27 cellular contexts compared by ENCODE assay signal in the genomic region with DNA sequence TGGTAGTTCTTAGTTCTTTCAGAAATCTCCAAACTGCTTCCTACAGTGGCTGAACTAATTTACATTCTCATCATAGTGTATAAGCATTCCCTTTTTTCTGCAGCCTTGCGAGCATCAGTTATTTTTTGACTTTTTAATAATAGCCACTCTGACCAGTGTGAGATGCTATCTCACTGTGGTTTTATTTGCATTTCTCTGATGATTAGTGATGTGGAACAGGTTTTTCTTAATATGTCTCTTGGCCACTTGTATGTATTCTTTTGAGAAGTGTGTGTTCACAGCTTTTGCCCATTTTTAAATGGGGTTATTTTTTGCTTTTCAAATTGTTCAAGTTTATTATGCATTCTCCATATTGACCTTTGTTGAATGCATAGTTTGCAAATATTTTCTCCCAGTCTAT.
"Had no signal": no experiment of that assay in that cellular context is flagged by ENCODE, and none has a peak within 500 bp of the region (broad histone marks: within the 10 kb centered on the region; RNA-seq: fewer than 3 reads in every experiment).

No MANE protein-coding gene starts in this region.

- H3K9ac ChIP-seq: neural progenitor cell had no signal

- H3K4me3 ChIP-seq: colonic mucosa, dorsolateral prefrontal cortex, left ventricle myocardium inferior, neural progenitor cell, right lobe of liver, stomach, suprapubic skin, tibial nerve had no signal

- DNase-seq: activated CD4-positive, alpha-beta memory T cell treated with anti-CD3 and anti-CD28 coated beads, Interleukin-2, amount 10 ng/mL, durations not matched to agents 7 days and 5 days; activated CD4-positive, alpha-beta T cell treated with anti-CD3 and anti-CD28 coated beads, Interleukin-2, amount 10 ng/mL, durations not matched to agents 24 days and 14 days; activated effector memory CD4-positive, alpha-beta T cell treated with Interleukin-2 at 50 U/mL for 16 hours; activated naive CD4-positive, alpha-beta T cell treated with anti-CD3 and anti-CD28 coated beads for 36 hours; activated naive CD8-positive, alpha-beta T cell treated with anti-CD3 and anti-CD28 coated beads, Interleukin-2, amount 10 ng/mL, durations not matched to agents 7 days and 5 days; activated T-cell treated with anti-CD3 and anti-CD28 coated beads, Interleukin-2, amount 50 U/mL, for 72 hours; amniotic stem cell; colonic mucosa; dorsolateral prefrontal cortex; effector memory CD8-positive, alpha-beta T cell; foreskin melanocyte; hippocampal formation; kidney glomerular epithelial cell; left ventricle myocardium inferior; mammary epithelial cell; naive thymus-derived CD8-positive, alpha-beta T cell; posterior cingulate gyrus; right lobe of liver; small intestine; stimulated activated CD4-positive, alpha-beta T cell treated with anti-CD3 and anti-CD28 coated beads, Interleukin-2, amount 100 ng/mL, for 24 hours; stomach had no signal

- H3K9me3 ChIP-seq: colonic mucosa, left ventricle myocardium inferior, right lobe of liver, stomach, suprapubic skin, tibial nerve had no signal

- H3K27ac ChIP-seq: colonic mucosa, dorsolateral prefrontal cortex, left ventricle myocardium inferior, neural progenitor cell, right lobe of liver, stomach, suprapubic skin, tibial nerve had no signal

- H3K4me1 ChIP-seq: colonic mucosa, left ventricle myocardium inferior, right lobe of liver, stomach, suprapubic skin, tibial nerve had no signal

- H3K4me2 ChIP-seq: neural progenitor cell had no signal

- ATAC-seq: activated CD4-positive, CD25-positive, alpha-beta regulatory T cell treated with anti-CD3 and anti-CD28 coated beads, Interleukin-2, amount 50 U/mL, for 24 hours; activated T-cell treated with anti-CD3 and anti-CD28 coated beads, Interleukin-2, amount 50 U/mL, for 72 hours; effector memory CD8-positive, alpha-beta T cell; esophagus mucosa; naive thymus-derived CD8-positive, alpha-beta T cell; right lobe of liver; stimulated activated memory B cell treated with anti-CD40 and anti-IgM and Interleukin-4, amounts not matched to agents 10 μg/mL and 1 μg/mL and 100 μg/mL, for 72 hours had no signal

- H3K36me3 ChIP-seq: colonic mucosa, left ventricle myocardium inferior, neural progenitor cell, right lobe of liver, stomach, suprapubic skin, tibial nerve had no signal

- H3K27me3 ChIP-seq: colonic mucosa, dorsolateral prefrontal cortex, neural progenitor cell, right lobe of liver, stomach, suprapubic skin, tibial nerve had no signal
